ENCODE assay signal across 1 cellular context in genomic region chr3:177764377-177764912, GRCh38.
TF ChIP-seq lines count a peak whose summit lies in the region.

No MANE protein-coding gene starts in this region.

TF ChIP-seq in IMR-90, 13 proteins besides CTCF, POLR2A, EP300 and RAD21 (continued from another document):
- TF ChIP-seq USF2 (IDR thresholded peaks at IDR 0.05; ENCODE audit: low read depth, low read length), result no peak
